In genomic region chr12:71499834-71500233, GRCh38 we compare ENCODE assay signal across 9 cellular contexts.
"Had no signal": no experiment of that assay in that cellular context is flagged by ENCODE, and none has a peak within 500 bp of the region (broad histone marks: within the 10 kb centered on the region; RNA-seq: fewer than 3 reads in every experiment).

No MANE protein-coding gene starts in this region.

- H3K27ac Mint-ChIP-seq: GM23338, HFFc6, IgD-negative memory B cell had no signal

- H3K4me3 Mint-ChIP-seq: GM23338, HFFc6, IgD-negative memory B cell had no signal

- H3K4me1 ChIP-seq: HAP-1 had no signal

- DNase-seq: HFFc6, KBM-7 had no signal

- H3K4me3 ChIP-seq: GM23338, HAP-1 had no signal

- H3K27ac ChIP-seq: HL-60, KMS-11 had no signal

- H3K36me3 ChIP-seq: HAP-1 had no signal

- H3K9me3 ChIP-seq: HAP-1 had no signal

- H3K9me3 Mint-ChIP-seq: HFFc6 had no signal

- ATAC-seq: GM23338, HCT116, HepG2 had no signal
